In genomic region chr6:129785756-129786135, GRCh38 we compare ENCODE assay signal across 19 cellular contexts.
"Had no signal": no experiment of that assay in that cellular context is flagged by ENCODE, and none has a peak within 500 bp of the region (broad histone marks: within the 10 kb centered on the region; RNA-seq: fewer than 3 reads in every experiment).

No MANE protein-coding gene starts in this region.

- H3K27ac ChIP-seq: parathyroid adenoma, tibial artery had no signal

- H2AFZ ChIP-seq: parathyroid adenoma had no signal

- H3K9me3 ChIP-seq: mucosa of descending colon, tibial artery had no signal

- H3K36me3 Mint-ChIP-seq: activated naive CD4-positive, alpha-beta T cell treated with anti-CD3 and anti-CD28 coated beads, Interleukin-2, amount 50 U/mL, for 24 hours; naive thymus-derived CD8-positive, alpha-beta T cell had no signal

- H3K27me3 Mint-ChIP-seq: activated naive CD4-positive, alpha-beta T cell treated with anti-CD3 and anti-CD28 coated beads, Interleukin-2, amount 50 U/mL, for 24 hours had no signal

- ATAC-seq: activated CD4-positive, CD25-positive, alpha-beta regulatory T cell treated with anti-CD3 and anti-CD28 coated beads, Interleukin-2, amount 50 U/mL, for 24 hours; effector memory CD8-positive, alpha-beta T cell; left cardiac atrium; mucosa of descending colon; naive thymus-derived CD8-positive, alpha-beta T cell; stimulated activated naive CD8-positive, alpha-beta T cell treated with anti-CD3 and anti-CD28 coated beads, Interleukin-15, Interleukin-2, amounts not matched to agents 100 U/mL and 50 U/mL, for 24 hours had no signal

- H3K9me3 Mint-ChIP-seq: activated naive CD4-positive, alpha-beta T cell treated with anti-CD3 and anti-CD28 coated beads, Interleukin-2, amount 50 U/mL, for 24 hours; effector memory CD8-positive, alpha-beta T cell had no signal

- H3K4me1 ChIP-seq: parathyroid adenoma, tibial artery had no signal

- H3K27ac Mint-ChIP-seq: activated CD4-positive, alpha-beta T cell treated with anti-CD3 and anti-CD28 coated beads, Interleukin-2, amount 10 ng/mL, durations not matched to agents 7 days and 5 days; activated naive CD4-positive, alpha-beta T cell treated with anti-CD3 and anti-CD28 coated beads, Interleukin-2, amount 50 U/mL, for 24 hours; effector memory CD8-positive, alpha-beta T cell; naive thymus-derived CD8-positive, alpha-beta T cell had no signal

- H3K4me3 ChIP-seq: mucosa of descending colon, tibial artery had no signal

- H3K4me1 Mint-ChIP-seq: activated CD4-positive, alpha-beta T cell treated with anti-CD3 and anti-CD28 coated beads, Interleukin-2, amount 10 ng/mL, durations not matched to agents 7 days and 5 days; activated naive CD4-positive, alpha-beta T cell treated with anti-CD3 and anti-CD28 coated beads, Interleukin-2, amount 50 U/mL, for 24 hours; naive thymus-derived CD8-positive, alpha-beta T cell had no signal

- DNase-seq: activated CD4-positive, alpha-beta T cell treated with anti-CD3 and anti-CD28 coated beads, Interleukin-2, amount 10 ng/mL, durations not matched to agents 7 days and 5 days; activated CD8-positive, alpha-beta memory T cell treated with anti-CD3 and anti-CD28 coated beads, Interleukin-2, amount 50 U/mL, for 4 hours; activated gamma-delta T cell; activated T-cell treated with anti-CD3 and anti-CD28 coated beads, Interleukin-2, amount 50 U/mL, for 48 hours; dermis blood vessel endothelial cell; effector memory CD8-positive, alpha-beta T cell; hippocampal formation; left cardiac atrium; mesenchymal stem cell; mucosa of descending colon; naive thymus-derived CD8-positive, alpha-beta T cell; stimulated activated CD4-positive, alpha-beta T cell treated with anti-CD3 and anti-CD28 coated beads, Interleukin-12 subunit alpha, Interleukin-12 subunit beta, amount 100 ng/mL, for 4 hours; stimulated activated CD4-positive, alpha-beta T cell treated with anti-CD3 and anti-CD28 coated beads, Interleukin-1b, Interleukin-23, amount 100 ng/mL, for 48 hours; stimulated activated naive CD8-positive, alpha-beta T cell treated with anti-CD3 and anti-CD28 coated beads, Interleukin-15, Interleukin-2, amounts not matched to agents 100 U/mL and 50 U/mL, for 24 hours; substantia nigra; tibial artery had no signal

- H3K4me3 Mint-ChIP-seq: activated CD4-positive, alpha-beta T cell treated with anti-CD3 and anti-CD28 coated beads, Interleukin-2, amount 10 ng/mL, durations not matched to agents 7 days and 5 days; activated naive CD4-positive, alpha-beta T cell treated with anti-CD3 and anti-CD28 coated beads, Interleukin-2, amount 50 U/mL, for 24 hours; effector memory CD8-positive, alpha-beta T cell; naive thymus-derived CD8-positive, alpha-beta T cell had no signal

- H3K79me2 ChIP-seq: parathyroid adenoma had no signal

- H3K36me3 ChIP-seq: tibial artery had no signal
